ENCODE assay signal across 8 cellular contexts in the genomic region with DNA sequence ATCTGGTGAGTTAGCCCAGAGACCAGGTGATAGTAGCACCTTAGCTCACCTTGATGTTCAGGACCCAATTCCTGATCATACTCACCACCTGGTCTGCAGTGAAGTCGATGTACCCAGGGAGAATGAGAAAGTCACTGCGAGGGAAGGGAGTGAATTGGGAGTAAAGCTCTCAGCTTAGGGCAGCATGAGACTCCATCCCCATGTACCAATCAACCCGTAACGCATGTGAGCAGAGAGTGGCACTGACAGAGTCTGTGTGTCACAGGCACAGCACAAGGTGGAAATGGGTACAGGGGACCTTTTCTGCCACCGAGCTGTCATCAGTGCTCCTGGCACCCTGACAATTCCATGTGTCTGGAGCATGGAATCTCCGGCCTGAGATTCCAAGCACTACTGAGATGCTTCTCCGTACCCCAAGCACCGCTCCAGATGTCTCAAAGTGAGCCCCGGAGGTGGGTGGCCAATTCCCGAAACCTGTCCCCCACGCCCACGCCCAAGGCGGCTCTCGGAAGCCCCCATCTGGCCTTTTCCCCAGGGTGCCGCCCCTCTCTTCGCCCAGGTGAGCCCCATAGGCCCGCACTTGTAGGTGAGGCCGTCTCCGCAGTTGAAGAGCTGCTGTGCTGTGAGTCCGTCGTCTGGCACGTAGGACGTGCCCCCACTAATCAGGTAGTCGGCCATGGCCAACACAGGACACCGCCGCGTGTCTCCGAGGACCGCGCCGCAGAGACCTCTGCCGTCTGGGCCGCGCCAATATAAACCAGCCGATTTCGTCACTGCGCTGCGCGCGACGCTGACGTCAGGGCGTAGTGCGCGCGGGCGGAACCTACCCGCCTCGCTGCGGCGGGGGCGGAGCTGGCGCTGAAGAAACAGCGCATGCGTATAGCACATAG. TPM values are rescaled to one million over a fixed set of nuclear protein-coding genes. Genes with fewer than 3 reads are reported as not detected.
A peak's percentile ranks its signal among the peaks of the same experiment; 100 is the strongest.
DNase-seq lines count a peak whose midpoint lies in the region; ATAC-seq and TF ChIP-seq lines count a peak whose summit lies in the region.

A gene (minus strand): TSS at position 726 of the 890 bp plus-strand sequence. CDS start 48 bp downstream, at position 678.

- DNase-seq in GM04504 (ENCODE audit: low read depth): peak; percentile 81
- peak; percentile 71 for DNase-seq in HFF-Myc (ENCODE audit: extremely low read depth, low read depth)
- peak; percentile 92 for DNase-seq in NB4 (ENCODE audit: low read depth)
- DNase-seq in SK-N-SH: peak; percentile 92
- peak; percentile 94 for DNase-seq in activated naive CD4-positive, alpha-beta T cell treated with anti-CD3 and anti-CD28 coated beads, Interleukin-2, amount 50 U/mL, for 16 hours
- DNase-seq in glomerular endothelial cell (ENCODE audit: extremely low read depth, low read depth, low spot score): peak; percentile 52
- DNase-seq in omental fat pad (ENCODE audit: low spot score): peak; percentile 87

- H2AFZ ChIP-seq in SK-N-SH (ENCODE audit: low read depth): peak within 1 kb of the TSS; percentile 69

- peaks cover 66 to 69% of the 10 kb centered on the region in 2 experiments for H3K36me3 ChIP-seq in SK-N-SH (replicated peaks in 1 of 2; ENCODE audit: control insufficient read depth in 1 of 2, insufficient read depth in 2 of 2, low read length in 1 of 2)

- H3K79me2 ChIP-seq in SK-N-SH (ENCODE audit: insufficient read depth): peaks cover 50% of the 10 kb centered on the region

- TF ChIP-seq EP300 in SK-N-SH (IDR thresholded peaks at IDR 0.05; ENCODE audit: borderline replicate concordance in 1 of 2, low read depth in 1 of 2, low read length in 1 of 2): no peak

- peak; percentile 99 for TF ChIP-seq POLR2A in NB4 (IDR thresholded peaks at IDR 0.05; ENCODE audit: extremely low read depth, insufficient read length)

- H3K4me2 ChIP-seq in SK-N-SH: peak within 1 kb of the TSS; percentile 97

- H3K9me2 ChIP-seq in SK-N-SH: no peaks in the 10 kb centered on the region

- H3F3A ChIP-seq in SK-N-SH (replicated peaks; ENCODE audit: insufficient read depth): peaks cover 56% of the 10 kb centered on the region

- peaks cover 10 to 32% of the 10 kb centered on the region in 2 experiments; a peak in 3 of 4 replicates for H3K4me1 ChIP-seq in SK-N-SH (ENCODE audit: control insufficient read depth in 1 of 2, insufficient read depth in 2 of 2, low read depth in 1 of 2, low read length in 1 of 2)

- H3K9me3 ChIP-seq in SK-N-SH: no peaks in the 10 kb centered on the region

- H3K27me3 ChIP-seq in SK-N-SH (ENCODE audit: insufficient read depth): no peaks in the 10 kb centered on the region

- peak within 1 kb of the TSS; percentile 82 for H3K9ac ChIP-seq in SK-N-SH

- TF ChIP-seq CTCF in HFF-Myc (IDR thresholded peaks at IDR 0.05; ENCODE audit: low read depth, low read length, missing control alignments): no peak
- TF ChIP-seq CTCF in NB4 (IDR thresholded peaks at IDR 0.05; ENCODE audit: low read depth, low read length): no peak
- 0 out of 2 replicates have a peak, but pooled peaks have one; percentile 11 for TF ChIP-seq CTCF in SK-N-SH (IDR thresholded peaks at IDR 0.05)
- TF ChIP-seq CTCF in omental fat pad (IDR thresholded peaks at IDR 0.05): no peak

- H3K27ac ChIP-seq in SK-N-SH (ENCODE audit: low read depth in 2 of 2, low read length in 1 of 2) (peak within 1 kb of the TSS; percentile 69 to 82), temporal lobe (ENCODE audit: low read depth, low read length) (peak within 1 kb of the TSS; percentile 92)

- TF ChIP-seq RAD21 in SK-N-SH (IDR thresholded peaks at IDR 0.05; ENCODE audit: low read length): no peak

- CTCF ChIA-PET in SK-N-SH (lab: Yijun Ruan, JAX): interaction anchor here (0.6 to 1.5 kb wide), 8 partner anchors 9 to 110 kb away, joined by 3 to 8 read pairs (median 4); a partner anchor contains a TSS

- POLR2A ChIA-PET in SK-N-SH (lab: Yijun Ruan, JAX): interaction anchor here (0.6 to 2.3 kb wide), 8 partner anchors 8 to 105 kb away, joined by 3 to 18 read pairs (median 6); a partner anchor contains a TSS

- H4K20me1 ChIP-seq in SK-N-SH (ENCODE audit: insufficient read depth): no peaks in the 10 kb centered on the region

- H3K4me3 ChIP-seq in HFF-Myc (replicated peaks; ENCODE audit: low read depth, low read length) (peak within 1 kb of the TSS; percentile 92), NB4 (ENCODE audit: low read depth, low read length) (peak within 1 kb of the TSS; percentile 95), SK-N-SH (ENCODE audit: low read depth in 2 of 2, low read length in 1 of 2) (peak within 1 kb of the TSS; percentile 83 to 87)

- whole genome bisulfite sequencing in SK-N-SH (ENCODE audit: low lambda C conversion rate): 4% methylated on average over 13 of the region's 55 CpGs

- ATAC-seq in omental fat pad (ENCODE audit: low FRiP score): peak; percentile 85

TF ChIP-seq in SK-N-SH, 30 proteins besides CTCF, POLR2A, EP300 and RAD21 (continues in another document):
- TF ChIP-seq, protein P1, sequence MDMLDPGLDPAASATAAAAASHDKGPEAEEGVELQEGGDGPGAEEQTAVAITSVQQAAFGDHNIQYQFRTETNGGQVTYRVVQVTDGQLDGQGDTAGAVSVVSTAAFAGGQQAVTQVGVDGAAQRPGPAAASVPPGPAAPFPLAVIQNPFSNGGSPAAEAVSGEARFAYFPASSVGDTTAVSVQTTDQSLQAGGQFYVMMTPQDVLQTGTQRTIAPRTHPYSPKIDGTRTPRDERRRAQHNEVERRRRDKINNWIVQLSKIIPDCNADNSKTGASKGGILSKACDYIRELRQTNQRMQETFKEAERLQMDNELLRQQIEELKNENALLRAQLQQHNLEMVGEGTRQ (IDR thresholded peaks at IDR 0.05; ENCODE audit: borderline replicate concordance, low read depth, low read length): no peak
- no peak for TF ChIP-seq MEF2A (IDR thresholded peaks at IDR 0.05; ENCODE audit: borderline replicate concordance, low read depth)
- TF ChIP-seq, protein P2, sequence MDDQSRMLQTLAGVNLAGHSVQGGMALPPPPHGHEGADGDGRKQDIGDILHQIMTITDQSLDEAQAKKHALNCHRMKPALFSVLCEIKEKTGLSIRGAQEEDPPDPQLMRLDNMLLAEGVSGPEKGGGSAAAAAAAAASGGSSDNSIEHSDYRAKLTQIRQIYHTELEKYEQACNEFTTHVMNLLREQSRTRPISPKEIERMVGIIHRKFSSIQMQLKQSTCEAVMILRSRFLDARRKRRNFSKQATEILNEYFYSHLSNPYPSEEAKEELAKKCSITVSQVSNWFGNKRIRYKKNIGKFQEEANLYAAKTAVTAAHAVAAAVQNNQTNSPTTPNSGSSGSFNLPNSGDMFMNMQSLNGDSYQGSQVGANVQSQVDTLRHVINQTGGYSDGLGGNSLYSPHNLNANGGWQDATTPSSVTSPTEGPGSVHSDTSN (IDR thresholded peaks at IDR 0.05): peak; percentile 53
- TF ChIP-seq FOXJ3 (CRISPR knock-in tag; IDR thresholded peaks at IDR 0.05): no peak
- TF ChIP-seq FOXM1 (IDR thresholded peaks at IDR 0.05; ENCODE audit: low read depth): no peak
- TF ChIP-seq POLR2AphosphoS5 (IDR thresholded peaks at IDR 0.05; ENCODE audit: low read depth, low read length): peak; percentile 99
- TF ChIP-seq FOSL2 (IDR thresholded peaks at IDR 0.05; ENCODE audit: borderline replicate concordance, low read depth): peak; percentile 16; the same call in 1 of the 2 replicates
- peak; percentile 84 for TF ChIP-seq TAF1 (IDR thresholded peaks at IDR 0.05; ENCODE audit: borderline replicate concordance, low read depth, low read length)
- TF ChIP-seq RCOR1 (IDR thresholded peaks at IDR 0.05; ENCODE audit: low read length): no peak
- TF ChIP-seq, protein P3, sequence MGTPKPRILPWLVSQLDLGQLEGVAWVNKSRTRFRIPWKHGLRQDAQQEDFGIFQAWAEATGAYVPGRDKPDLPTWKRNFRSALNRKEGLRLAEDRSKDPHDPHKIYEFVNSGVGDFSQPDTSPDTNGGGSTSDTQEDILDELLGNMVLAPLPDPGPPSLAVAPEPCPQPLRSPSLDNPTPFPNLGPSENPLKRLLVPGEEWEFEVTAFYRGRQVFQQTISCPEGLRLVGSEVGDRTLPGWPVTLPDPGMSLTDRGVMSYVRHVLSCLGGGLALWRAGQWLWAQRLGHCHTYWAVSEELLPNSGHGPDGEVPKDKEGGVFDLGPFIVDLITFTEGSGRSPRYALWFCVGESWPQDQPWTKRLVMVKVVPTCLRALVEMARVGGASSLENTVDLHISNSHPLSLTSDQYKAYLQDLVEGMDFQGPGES (IDR thresholded peaks at IDR 0.05; ENCODE audit: low read depth, low read length): no peak
- TF ChIP-seq, protein P4, sequence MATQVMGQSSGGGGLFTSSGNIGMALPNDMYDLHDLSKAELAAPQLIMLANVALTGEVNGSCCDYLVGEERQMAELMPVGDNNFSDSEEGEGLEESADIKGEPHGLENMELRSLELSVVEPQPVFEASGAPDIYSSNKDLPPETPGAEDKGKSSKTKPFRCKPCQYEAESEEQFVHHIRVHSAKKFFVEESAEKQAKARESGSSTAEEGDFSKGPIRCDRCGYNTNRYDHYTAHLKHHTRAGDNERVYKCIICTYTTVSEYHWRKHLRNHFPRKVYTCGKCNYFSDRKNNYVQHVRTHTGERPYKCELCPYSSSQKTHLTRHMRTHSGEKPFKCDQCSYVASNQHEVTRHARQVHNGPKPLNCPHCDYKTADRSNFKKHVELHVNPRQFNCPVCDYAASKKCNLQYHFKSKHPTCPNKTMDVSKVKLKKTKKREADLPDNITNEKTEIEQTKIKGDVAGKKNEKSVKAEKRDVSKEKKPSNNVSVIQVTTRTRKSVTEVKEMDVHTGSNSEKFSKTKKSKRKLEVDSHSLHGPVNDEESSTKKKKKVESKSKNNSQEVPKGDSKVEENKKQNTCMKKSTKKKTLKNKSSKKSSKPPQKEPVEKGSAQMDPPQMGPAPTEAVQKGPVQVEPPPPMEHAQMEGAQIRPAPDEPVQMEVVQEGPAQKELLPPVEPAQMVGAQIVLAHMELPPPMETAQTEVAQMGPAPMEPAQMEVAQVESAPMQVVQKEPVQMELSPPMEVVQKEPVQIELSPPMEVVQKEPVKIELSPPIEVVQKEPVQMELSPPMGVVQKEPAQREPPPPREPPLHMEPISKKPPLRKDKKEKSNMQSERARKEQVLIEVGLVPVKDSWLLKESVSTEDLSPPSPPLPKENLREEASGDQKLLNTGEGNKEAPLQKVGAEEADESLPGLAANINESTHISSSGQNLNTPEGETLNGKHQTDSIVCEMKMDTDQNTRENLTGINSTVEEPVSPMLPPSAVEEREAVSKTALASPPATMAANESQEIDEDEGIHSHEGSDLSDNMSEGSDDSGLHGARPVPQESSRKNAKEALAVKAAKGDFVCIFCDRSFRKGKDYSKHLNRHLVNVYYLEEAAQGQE (IDR thresholded peaks at IDR 0.05; ENCODE audit: low read depth, low read length): no peak
- TF ChIP-seq, protein P5, sequence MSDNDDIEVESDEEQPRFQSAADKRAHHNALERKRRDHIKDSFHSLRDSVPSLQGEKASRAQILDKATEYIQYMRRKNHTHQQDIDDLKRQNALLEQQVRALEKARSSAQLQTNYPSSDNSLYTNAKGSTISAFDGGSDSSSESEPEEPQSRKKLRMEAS (IDR thresholded peaks at IDR 0.05; ENCODE audit: low read depth): peak; percentile 96

RNA-seq across cellular contexts. Expression of the gene that starts here (rescaled TPM):
- 305 and 346 TPM in 2 replicates for polyA plus RNA-seq in SK-N-SH (2012; rRNA removed)
- polyA plus RNA-seq in SK-N-SH (2012; cell fraction: cytosol; rRNA removed): 247 and 282 TPM in 2 replicates
- polyA plus RNA-seq in SK-N-SH (2012; cell fraction: nucleus; rRNA removed): 502 and 507 TPM in 2 replicates
- 123 and 185 TPM in 2 replicates for total RNA-seq in glomerular endothelial cell
- total RNA-seq in omental fat pad: 100 to 1,000 TPM; 125 to 149 (median 138) TPM
- 98.1 TPM for total RNA-seq in temporal lobe

Comparison
In these comparisons a context has a peak if more than half of its experiments do, and no peak if none do; other contexts are left out.
1. Peak in every context shown above with its lines: DNase-seq, ATAC-seq, H3K4me3 ChIP-seq and H3K27ac ChIP-seq.